8 cellular contexts compared by ENCODE assay signal in the genomic region with DNA sequence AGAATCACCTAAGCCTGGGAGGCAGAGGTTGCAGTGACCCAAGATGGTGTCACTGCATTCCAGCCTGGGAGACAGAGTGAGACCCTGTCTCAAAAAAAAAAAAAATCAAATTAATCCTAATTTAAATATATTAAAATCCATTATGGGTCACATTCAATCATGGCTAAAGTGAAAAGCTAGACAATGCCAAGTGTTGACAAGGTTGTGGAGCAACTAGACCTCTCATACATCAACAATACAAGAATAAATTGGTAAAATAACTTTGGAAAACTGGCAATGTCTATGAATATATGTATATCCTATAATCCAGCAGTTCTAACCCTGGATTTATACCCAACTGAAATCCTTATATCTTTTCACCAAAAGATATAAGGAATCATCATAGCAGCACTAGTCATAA.
"Had no signal": no experiment of that assay in that cellular context is flagged by ENCODE, and none has a peak within 500 bp of the region (broad histone marks: within the 10 kb centered on the region; RNA-seq: fewer than 3 reads in every experiment).

No MANE protein-coding gene starts in this region.

- H3K27ac ChIP-seq: HL-60, KMS-11 had no signal

- H3K9ac ChIP-seq: KMS-11 had no signal

- H3K4me2 ChIP-seq: KMS-11 had no signal

- DNase-seq: IMR-90, Karpas-422, Kasumi-1, KBM-7, KG1 had no signal

- FAIRE-seq: HTR-8/SVneo had no signal
